Comparison of ENCODE assay signal across 9 cellular contexts in the genomic region with DNA sequence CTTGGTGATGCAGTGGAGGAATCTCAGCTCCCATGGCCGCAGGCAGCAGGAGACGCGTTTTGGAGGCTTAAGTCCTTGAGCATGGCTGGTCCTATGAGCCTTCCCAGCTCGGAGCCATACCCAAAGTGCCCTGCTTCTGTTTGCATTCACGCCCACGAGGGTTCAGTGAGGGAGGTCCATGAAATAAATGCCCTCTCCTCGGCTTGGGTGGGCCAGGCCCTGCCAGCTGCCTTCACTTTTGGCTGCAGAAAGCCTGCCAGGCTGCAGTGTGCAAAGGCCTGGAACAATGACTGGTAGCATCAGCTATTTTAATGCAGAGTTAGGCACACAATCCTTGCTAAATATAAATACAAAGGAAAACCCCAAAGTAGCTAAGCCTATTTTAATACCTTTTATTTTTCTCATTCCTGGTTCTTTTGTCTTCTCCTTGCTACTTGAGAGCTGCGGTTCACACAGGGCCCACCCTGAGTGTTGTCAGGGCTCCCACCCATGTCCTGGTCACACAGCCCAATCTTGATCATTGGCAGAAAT. TPM values are rescaled to one million over a fixed set of nuclear protein-coding genes. Genes with fewer than 3 reads are reported as not detected.
DNase-seq lines count a peak whose midpoint lies in the region; ATAC-seq and TF ChIP-seq lines count a peak whose summit lies in the region.
"Had no signal": no experiment of that assay in that cellular context is flagged by ENCODE, and none has a peak within 500 bp of the region (broad histone marks: within the 10 kb centered on the region; RNA-seq: fewer than 3 reads in every experiment).

No MANE protein-coding gene starts in this region.

- DNase-seq in DND-41 = no peak
- no peak for DNase-seq in Karpas-422
- DNase-seq in effector memory CD8-positive, alpha-beta T cell = no peak
- peak in 7 of 10 donors; percentile 16 to 90 (median 43) for DNase-seq in posterior cingulate gyrus
- DNase-seq in NCI-H1105 treated with DMSO at 0.1 percent for 48 hours (lab: John Stamatoyannopoulos, UW) = no peak
- DNase-seq: cerebellar nuclear complex had no signal

- no peaks in the 10 kb centered on the region for H3K27me3 Mint-ChIP-seq in effector memory CD8-positive, alpha-beta T cell

- ATAC-seq in DND-41 (ENCODE audit: insufficient read depth, low read depth) = no peak
- no peak for ATAC-seq in effector memory CD8-positive, alpha-beta T cell (replicated peaks)
- no peak for ATAC-seq in HG03280 (IDR thresholded peaks at IDR 0.05; ENCODE audit: unreplicated experiment)
- no peak for ATAC-seq in GM18502 (IDR thresholded peaks at IDR 0.05; ENCODE audit: poor library complexity, unreplicated experiment)
- ATAC-seq: Panc1 had no signal

- H3K27me3 ChIP-seq in DND-41 (ENCODE audit: insufficient read depth, low read length, poor library complexity) (no peaks in the 10 kb centered on the region), Karpas-422 (ENCODE audit: low read length) (no peaks in the 10 kb centered on the region)

- H3K9me2 ChIP-seq in Karpas-422 (replicated peaks; ENCODE audit: insufficient read depth, low read length) = no peaks in the 10 kb centered on the region

- TF ChIP-seq CTCF in DND-41 (IDR thresholded peaks at IDR 0.05; ENCODE audit: borderline replicate concordance, extremely low read depth, low read length, poor library complexity, severe bottlenecking) = no peak

- H3K27ac Mint-ChIP-seq in effector memory CD8-positive, alpha-beta T cell = peak overlapping the region in 1 of 2 donors; percentile 44

- H3K9me3 ChIP-seq in DND-41 (ENCODE audit: insufficient read depth, low read length, severe bottlenecking) (no peaks in the 10 kb centered on the region), Karpas-422 (ENCODE audit: low read length) (no peaks in the 10 kb centered on the region)

- no peaks in the 10 kb centered on the region for H3K9me3 Mint-ChIP-seq in effector memory CD8-positive, alpha-beta T cell

- H3K36me3 ChIP-seq in DND-41 (ENCODE audit: insufficient read depth, low read length) = no peaks in the 10 kb centered on the region
- H3K36me3 ChIP-seq in Karpas-422 (ENCODE audit: insufficient read depth, low read length) = no peaks in the 10 kb centered on the region

- H3K4me1 Mint-ChIP-seq in effector memory CD8-positive, alpha-beta T cell (ENCODE audit: low read depth in 2 of 2) = peaks cover 14 to 15% of the 10 kb centered on the region in 2 donors

- H4K20me1 ChIP-seq in DND-41 (ENCODE audit: insufficient read depth, low read length) (no peaks in the 10 kb centered on the region), Karpas-422 (ENCODE audit: insufficient read depth, low read depth, low read length) (no peaks in the 10 kb centered on the region)

- H3K4me3 ChIP-seq in DND-41 (ENCODE audit: low read depth in 1 of 2, low read length in 2 of 2) (no peak overlapping the region), Karpas-422 (ENCODE audit: low read length) (peak overlapping the region; percentile 87; the same call in 1 of the 2 replicates)

- peak overlapping the region; percentile 32 to 98 for H3K4me3 Mint-ChIP-seq in effector memory CD8-positive, alpha-beta T cell

- intact Hi-C loops in posterior cingulate gyrus (cut with DNase I) = no loop called here

- peaks cover 6% of the 10 kb centered on the region for H3K36me3 Mint-ChIP-seq in effector memory CD8-positive, alpha-beta T cell (ENCODE audit: insufficient read depth)

- peak overlapping the region; percentile 85; the same call in 1 of the 2 replicates for H3K4me2 ChIP-seq in DND-41 (ENCODE audit: insufficient read depth, low read length)
- peak overlapping the region; percentile 100 for H3K4me2 ChIP-seq in Karpas-422 (ENCODE audit: low read depth, low read length, poor library complexity, severe bottlenecking)

- H3K4me1 ChIP-seq in DND-41 (ENCODE audit: insufficient read depth, low read length) = peaks cover 22% of the 10 kb centered on the region
- H3K4me1 ChIP-seq in Karpas-422 (ENCODE audit: low read length) = peaks cover 37% of the 10 kb centered on the region

- no peaks in the 10 kb centered on the region for H3K79me2 ChIP-seq in DND-41 (ENCODE audit: insufficient read depth, low read length)
- no peaks in the 10 kb centered on the region for H3K79me2 ChIP-seq in Karpas-422 (ENCODE audit: low read length)

- H3K27ac ChIP-seq in DND-41 (ENCODE audit: low read length) (no peak overlapping the region), Karpas-422 (ENCODE audit: low read length) (no peak overlapping the region)

- H3K9ac ChIP-seq in DND-41 (ENCODE audit: low read depth, low read length) (no peak overlapping the region), Karpas-422 (ENCODE audit: low read length) (no peak overlapping the region)

- no peak overlapping the region for H2AFZ ChIP-seq in DND-41 (ENCODE audit: low read depth, low read length)
- no peak overlapping the region for H2AFZ ChIP-seq in Karpas-422 (ENCODE audit: low read length)

RNA-seq across cellular contexts. Expression of a gene that starts 49.4 kb away (rescaled TPM):
- total RNA-seq in Karpas-422 (2014; rRNA removed; shearing (Covaris generic); ENCODE audit: low replicate concordance) = 236 and 436 TPM in 2 replicates

Comparison
In these comparisons a context has a peak if more than half of its experiments do, and no peak if none do; other contexts are left out.
1. DNase-seq: peak in posterior cingulate gyrus (7 of 10); none in DND-41 (single experiment), Karpas-422 (single experiment), effector memory CD8-positive, alpha-beta T cell (0 of 3) and NCI-H1105 treated with DMSO at 0.1 percent for 48 hours (single experiment).